ENCODE assay signal across 20 cellular contexts in the genomic region with DNA sequence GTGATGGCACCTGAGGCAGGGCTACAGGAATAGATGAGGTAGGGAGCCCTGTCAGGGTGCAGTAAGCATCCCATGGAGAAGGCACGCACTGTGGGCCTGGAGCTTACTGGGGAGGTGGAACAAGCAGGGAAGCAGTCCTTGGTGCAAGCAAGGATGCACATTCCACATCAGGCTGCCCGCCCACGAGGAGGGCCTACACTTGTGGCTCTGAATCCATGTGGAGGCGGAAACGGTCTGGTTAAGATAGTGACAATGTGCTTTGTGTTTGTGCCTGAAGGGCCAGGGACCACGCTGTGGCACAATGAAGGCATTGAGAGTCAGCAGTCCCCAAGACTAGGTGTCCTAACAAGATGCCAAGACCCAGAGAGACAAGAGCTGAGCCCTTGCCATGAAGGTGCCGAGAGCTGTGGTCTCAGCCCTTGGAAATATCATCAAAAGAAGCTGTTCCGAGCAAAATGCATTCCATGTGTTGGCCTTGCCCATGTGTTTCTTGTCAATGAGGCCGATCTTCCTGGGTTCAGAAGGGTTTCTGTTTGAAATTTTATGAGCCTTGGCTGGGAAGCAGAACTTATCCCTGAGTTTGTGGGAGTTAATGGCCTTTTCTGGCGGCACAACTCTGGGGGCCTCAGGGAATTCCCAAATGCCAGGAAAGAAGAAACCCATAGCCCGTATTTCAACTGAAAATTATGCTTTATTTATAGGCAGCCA.
A peak's percentile ranks its signal among the peaks of the same experiment; 100 is the strongest.
DNase-seq lines count a peak whose midpoint lies in the region; ATAC-seq, FAIRE-seq and TF ChIP-seq lines count a peak whose summit lies in the region.
"Had no signal": no experiment of that assay in that cellular context is flagged by ENCODE, and none has a peak within 500 bp of the region (broad histone marks: within the 10 kb centered on the region; RNA-seq: fewer than 3 reads in every experiment).

No MANE protein-coding gene starts in this region.

- H4K20me1 ChIP-seq in H1 (replicated peaks in 1 of 2; ENCODE audit: control insufficient read depth in 1 of 2, insufficient read depth in 2 of 2, low read length in 2 of 2) (no peaks in the 10 kb centered on the region), smooth muscle cell (ENCODE audit: low read depth) (no peaks in the 10 kb centered on the region)

- H3K23me2 ChIP-seq in H1 (ENCODE audit: low read depth, low read length), result no peaks in the 10 kb centered on the region

- H3K14ac ChIP-seq in H1 (ENCODE audit: insufficient read length), result no peak overlapping the region

- no peak for TF ChIP-seq POLR2A in H1 (IDR thresholded peaks at IDR 0.05; ENCODE audit: control extremely low read depth in 1 of 2, low read depth in 2 of 2, low read length in 2 of 2)

- no peak overlapping the region for H3K27ac ChIP-seq in H1 (ENCODE audit: low read depth, low read length)
- H3K27ac ChIP-seq in smooth muscle cell (ENCODE audit: low read depth), result peak overlapping the region; percentile 71
- H3K27ac ChIP-seq: GM23248, HL-60 had no signal

- no peak overlapping the region for H4K8ac ChIP-seq in H1 (ENCODE audit: extremely low read depth, insufficient read depth, low read length)

- H3K27me3 ChIP-seq in H1 (replicated peaks in 1 of 4; ENCODE audit: control insufficient read depth in 3 of 4, extremely low read depth in 1 of 4, insufficient read depth in 3 of 4, low read length in 3 of 4) (no peaks in the 10 kb centered on the region), smooth muscle cell (ENCODE audit: low read depth) (no peaks in the 10 kb centered on the region)
- H3K27me3 ChIP-seq: BE2C had no signal

- H3K4me2 ChIP-seq in H1 (ENCODE audit: insufficient read depth in 1 of 2, low read depth in 2 of 2, low read length in 2 of 2) (no peak overlapping the region), smooth muscle cell (no peak overlapping the region)

- H2BK12ac ChIP-seq in H1 (ENCODE audit: low read depth, low read length), result no peak overlapping the region

- peak; percentile 70 for DNase-seq in HFF-Myc (ENCODE audit: extremely low read depth, low read depth)
- DNase-seq in H1 (ENCODE audit: low read depth in 1 of 2, low spot score in 2 of 2), result no peak
- peak; percentile 51 for DNase-seq in left kidney (ENCODE audit: low read depth, low spot score)
- DNase-seq in smooth muscle cell (lab: John Stamatoyannopoulos, UW; ENCODE audit: unreplicated experiment), result no peak
- no peak for DNase-seq in nucleus accumbens (lab: John Stamatoyannopoulos, UW)
- no peak for DNase-seq in activated naive CD4-positive, alpha-beta T cell treated with Interleukin-2 at 50 U/mL for 16 hours
- DNase-seq: BE2C; CD8-positive, alpha-beta T cell; COR-L47; DMS153; DND-41; GDM1; GM23248; H9; KBM-7 had no signal

- TF ChIP-seq CTCF in HFF-Myc (IDR thresholded peaks at IDR 0.05; ENCODE audit: low read depth, low read length, missing control alignments) (no peak), H1 (IDR thresholded peaks at IDR 0.05; ENCODE audit: control extremely low read depth in 1 of 3, insufficient read depth in 1 of 3, low read depth in 1 of 3, low read length in 3 of 3) (no peak), smooth muscle cell (IDR thresholded peaks at IDR 0.05; ENCODE audit: borderline replicate concordance, insufficient read depth, poor library complexity, severe bottlenecking) (no peak)

- no peaks in the 10 kb centered on the region for H3K9me3 ChIP-seq in H1 (ENCODE audit: insufficient read depth in 2 of 2, low read depth in 1 of 2, low read length in 1 of 2)
- no peaks in the 10 kb centered on the region for H3K9me3 ChIP-seq in smooth muscle cell (replicated peaks; ENCODE audit: low read depth)
- H3K9me3 ChIP-seq: BE2C had no signal

- TF ChIP-seq EP300 in H1 (IDR thresholded peaks at IDR 0.05; ENCODE audit: borderline replicate concordance in 1 of 2, low read depth in 2 of 2, low read length in 2 of 2), result no peak

- peaks cover 0 to 5% (median 0%) of the 10 kb centered on the region in 4 experiments; a peak in 1 of 7 replicates for H3K4me1 ChIP-seq in H1 (replicated peaks in 1 of 4; ENCODE audit: control insufficient read depth in 3 of 4, insufficient read depth in 4 of 4, low read length in 3 of 4)
- peaks cover 10% of the 10 kb centered on the region for H3K4me1 ChIP-seq in smooth muscle cell (ENCODE audit: low read depth)
- H3K4me1 ChIP-seq: BE2C had no signal

- TF ChIP-seq RAD21 in H1 (IDR thresholded peaks at IDR 0.05 in 1 of 2, conservative IDR thresholded peaks at IDR 0.05 in 1 of 2; ENCODE audit: low read depth in 2 of 2, low read length in 2 of 2), result no peak

- H2BK15ac ChIP-seq in H1 (ENCODE audit: low read length), result no peak overlapping the region

- peak overlapping the region; percentile 39; the same call in 1 of the 2 replicates for H2AK5ac ChIP-seq in H1 (ENCODE audit: low read depth, low read length)

- H2AFZ ChIP-seq in H1 (ENCODE audit: low read length) (no peak overlapping the region), smooth muscle cell (ENCODE audit: low read depth) (no peak overlapping the region)
- H2AFZ ChIP-seq: GM23248 had no signal

- FAIRE-seq in H1 (lab: Jason Lieb, UNC), result no peak
- FAIRE-seq: A204.1, D721Med, GM12892 had no signal

- no peak overlapping the region for H3K4me3 ChIP-seq in HFF-Myc (replicated peaks; ENCODE audit: low read depth, low read length)
- no peak overlapping the region for H3K4me3 ChIP-seq in H1 (ENCODE audit: extremely low read depth in 1 of 4, insufficient read depth in 2 of 4, low read depth in 3 of 4, low read length in 4 of 4)
- no peak overlapping the region for H3K4me3 ChIP-seq in smooth muscle cell
- H3K4me3 ChIP-seq: GM23248 had no signal

- no peak overlapping the region for H4K5ac ChIP-seq in H1 (ENCODE audit: insufficient read length, low read depth, low read length)

- H2BK5ac ChIP-seq in H1 (ENCODE audit: low read depth, low read length), result no peak overlapping the region

- H3K9ac ChIP-seq in H1 (replicated peaks in 1 of 4; ENCODE audit: extremely low read depth in 1 of 4, low read depth in 3 of 4, low read length in 3 of 4), result no peak overlapping the region
- H3K9ac ChIP-seq in smooth muscle cell (ENCODE audit: low read depth), result no peak overlapping the region
- H3K9ac ChIP-seq: GM23248 had no signal

- POLR2A ChIA-PET in H1 (lab: Charles Lee; ENCODE audit: partially characterized antibody), result no interaction called here

- H3K23ac ChIP-seq in H1 (ENCODE audit: insufficient read length), result no peak overlapping the region

- H3K18ac ChIP-seq in H1 (ENCODE audit: extremely low read depth, low read length), result no peak overlapping the region

- H2BK120ac ChIP-seq in H1 (replicated peaks; ENCODE audit: low read depth, low read length), result no peak overlapping the region

- CTCF ChIA-PET in H1 (lab: Charles Lee; ENCODE audit: partially characterized antibody), result interaction anchor here (1.0 kb wide), 1 partner anchor 42 kb away, joined by 3 read pairs; no protein-coding TSS in a partner anchor

- H3K4ac ChIP-seq in H1 (replicated peaks; ENCODE audit: insufficient read length, low read depth, low read length), result no peak overlapping the region

- H3K36me3 ChIP-seq in H1 (ENCODE audit: control insufficient read depth in 2 of 4, insufficient read depth in 4 of 4, low read length in 3 of 4) (no peaks in the 10 kb centered on the region), smooth muscle cell (ENCODE audit: low read depth) (no peaks in the 10 kb centered on the region)
- H3K36me3 ChIP-seq: BE2C had no signal

- peaks cover 14% of the 10 kb centered on the region for H3F3A ChIP-seq in smooth muscle cell (ENCODE audit: low read depth)

- H3K56ac ChIP-seq in H1 (replicated peaks; ENCODE audit: insufficient read length, low read depth, low read length), result no peak overlapping the region

- WGBS in H1 (ENCODE audit: extremely low coverage in 1 of 2, insufficient coverage in 1 of 2, insufficient read length in 1 of 2, insufficient replicate concordance in 2 of 2, low coverage in 1 of 2, low lambda C conversion rate in 2 of 2, missing lambda C conversion rate in 1 of 2), 2 experiments, result 95% methylated on average over 11 of the region's 11 CpGs; no CpG with 5 or more reads in 1 of the 2 experiments
- WGBS in smooth muscle cell (ENCODE audit: low lambda C conversion rate), result 46% methylated on average over 11 of the region's 11 CpGs

- no peak overlapping the region for H2BK20ac ChIP-seq in H1 (ENCODE audit: low read length)

- H3K79me2 ChIP-seq in H1 (ENCODE audit: control insufficient read depth in 1 of 2, insufficient read depth in 2 of 2, low read length in 2 of 2) (no peaks in the 10 kb centered on the region), smooth muscle cell (ENCODE audit: low read depth) (no peaks in the 10 kb centered on the region)

- no peaks in the 10 kb centered on the region for H3K79me1 ChIP-seq in H1 (ENCODE audit: low read depth, low read length)

- no peak overlapping the region for H4K91ac ChIP-seq in H1 (replicated peaks; ENCODE audit: insufficient read length, low read length)

- ATAC-seq in GM18520 (IDR thresholded peaks at IDR 0.05; ENCODE audit: unreplicated experiment), result no peak
- ATAC-seq: CD8-positive, alpha-beta T cell had no signal

Comparison
In these comparisons a context has a peak if more than half of its experiments do, and no peak if none do; other contexts are left out.
1. DNase-seq: peak in HFF-Myc (single experiment) and left kidney (single experiment); none in H1 (0 of 2), smooth muscle cell (single experiment), nucleus accumbens (0 of 56) and activated naive CD4-positive, alpha-beta T cell treated with Interleukin-2 at 50 U/mL for 16 hours (single experiment).